In genomic region chr1:29708818-29709710, GRCh38 we compare ENCODE assay signal across 8 cellular contexts.
DNase-seq lines count a peak whose midpoint lies in the region; ATAC-seq and TF ChIP-seq lines count a peak whose summit lies in the region.

No MANE protein-coding gene starts in this region.

- peak overlapping the region; percentile 86 for H3K27ac Mint-ChIP-seq in activated T-helper 2 cell treated with anti-CD3 and anti-CD28 coated beads, Interferon-gamma antibody, Interleukin-2, Interleukin-4, amounts not matched to agents 10 μg/mL and 5 μg/mL and 100 μg/mL, durations not matched to agents 14 hours and 24 hours and 36 hours

- no peak overlapping the region for H3K4me3 ChIP-seq in lower lobe of right lung

- DNase-seq in DMS153 (lab: John Stamatoyannopoulos, UW) (peak; percentile 85), NCI-H1092 (lab: John Stamatoyannopoulos, UW) (peak; percentile 76), myocyte (ENCODE audit: low read depth) (peak; percentile 30), middle frontal gyrus (ENCODE audit: extremely low spot score, low spot score) (no peak), LoVo (ENCODE audit: low spot score) (no peak), lower lobe of right lung (no peak), activated gamma-delta T cell treated with Interleukin-2 at 50 U/mL for 16 hours (no peak)
- no peak for DNase-seq in activated T-helper 2 cell treated with anti-CD3 and anti-CD28 coated beads, Interferon-gamma antibody, Interleukin-2, Interleukin-4, amounts not matched to agents 10 μg/mL and 5 μg/mL and 100 μg/mL, durations not matched to agents 14 hours and 24 hours and 36 hours (ENCODE audit: low spot score)

- H3K9me3 Mint-ChIP-seq in activated T-helper 2 cell treated with anti-CD3 and anti-CD28 coated beads, Interferon-gamma antibody, Interleukin-2, Interleukin-4, amounts not matched to agents 10 μg/mL and 5 μg/mL and 100 μg/mL, durations not matched to agents 14 hours and 24 hours and 36 hours: no peaks in the 10 kb centered on the region

- intact Hi-C loops in activated T-helper 2 cell treated with anti-CD3 and anti-CD28 coated beads, Interferon-gamma antibody, Interleukin-2, Interleukin-4, amounts not matched to agents 10 μg/mL and 5 μg/mL and 100 μg/mL, durations not matched to agents 14 hours and 24 hours and 36 hours (cut with micrococcal nuclease): loop anchor here (5.0 to 10.0 kb wide), 3 partner anchors 86 to 472 kb away; partner anchors contain the start of gene PTPRU
- intact Hi-C loops in lower lobe of right lung (cut with DNase I): no loop called here

- peaks cover 52% of the 10 kb centered on the region for H3K4me1 Mint-ChIP-seq in activated T-helper 2 cell treated with anti-CD3 and anti-CD28 coated beads, Interferon-gamma antibody, Interleukin-2, Interleukin-4, amounts not matched to agents 10 μg/mL and 5 μg/mL and 100 μg/mL, durations not matched to agents 14 hours and 24 hours and 36 hours (ENCODE audit: low read depth)

- no peak overlapping the region for H3K4me3 Mint-ChIP-seq in activated T-helper 2 cell treated with anti-CD3 and anti-CD28 coated beads, Interferon-gamma antibody, Interleukin-2, Interleukin-4, amounts not matched to agents 10 μg/mL and 5 μg/mL and 100 μg/mL, durations not matched to agents 14 hours and 24 hours and 36 hours (ENCODE audit: low read depth)

- no peaks in the 10 kb centered on the region for H3K4me1 ChIP-seq in lower lobe of right lung

- peaks cover 21% of the 10 kb centered on the region for H3K27me3 ChIP-seq in lower lobe of right lung (ENCODE audit: low read depth)

- no peak overlapping the region for H3K27ac ChIP-seq in lower lobe of right lung

- no peaks in the 10 kb centered on the region for H3K9me3 ChIP-seq in lower lobe of right lung

- no peak for TF ChIP-seq CTCF in lower lobe of right lung (IDR thresholded peaks at IDR 0.05)

- no peaks in the 10 kb centered on the region for H3K36me3 ChIP-seq in lower lobe of right lung

- no peaks in the 10 kb centered on the region for H3K36me3 Mint-ChIP-seq in activated T-helper 2 cell treated with anti-CD3 and anti-CD28 coated beads, Interferon-gamma antibody, Interleukin-2, Interleukin-4, amounts not matched to agents 10 μg/mL and 5 μg/mL and 100 μg/mL, durations not matched to agents 14 hours and 24 hours and 36 hours (ENCODE audit: low read depth)

- ATAC-seq in lower lobe of right lung: no peak

- H3K27me3 Mint-ChIP-seq in activated T-helper 2 cell treated with anti-CD3 and anti-CD28 coated beads, Interferon-gamma antibody, Interleukin-2, Interleukin-4, amounts not matched to agents 10 μg/mL and 5 μg/mL and 100 μg/mL, durations not matched to agents 14 hours and 24 hours and 36 hours (ENCODE audit: low read depth): peaks cover 18% of the 10 kb centered on the region

Comparison
In these comparisons a context has a peak if more than half of its experiments do, and no peak if none do; other contexts are left out.
1. DNase-seq: peak in DMS153 (single experiment), NCI-H1092 (single experiment) and myocyte (single experiment); none in activated T-helper 2 cell treated with anti-CD3 and anti-CD28 coated beads, Interferon-gamma antibody, Interleukin-2, Interleukin-4, amounts not matched to agents 10 μg/mL and 5 μg/mL and 100 μg/mL, durations not matched to agents 14 hours and 24 hours and 36 hours (single experiment), middle frontal gyrus (single experiment), LoVo (single experiment), lower lobe of right lung (single experiment) and activated gamma-delta T cell treated with Interleukin-2 at 50 U/mL for 16 hours (single experiment).